ENCODE assay signal across 8 cellular contexts in genomic region chr5:73625905-73626811, GRCh38. TPM values are rescaled to one million over a fixed set of nuclear protein-coding genes. Genes with fewer than 3 reads are reported as not detected.
DNase-seq lines count a peak whose midpoint lies in the region; ATAC-seq and TF ChIP-seq lines count a peak whose summit lies in the region.

TSS of gene ARHGEF28 (plus strand) at chr5:73626196. CDS start at chr5:73684852, 58,656 bp downstream.

- intact Hi-C loops in ovary (cut with DNase I): loop anchor here in 1 of 4 donors (10.0 kb wide), 1 partner anchor 69 kb away; no protein-coding TSS in a partner anchor

- TF ChIP-seq CTCF in HFF-Myc (IDR thresholded peaks at IDR 0.05; ENCODE audit: low read depth, low read length, missing control alignments) (no peak), cardiac muscle cell (IDR thresholded peaks at IDR 0.05; ENCODE audit: low read depth, low read length) (no peak), ovary (IDR thresholded peaks at IDR 0.05) (no peak)

- ATAC-seq in HG03521 (IDR thresholded peaks at IDR 0.05; ENCODE audit: unreplicated experiment): no peak

- H3K9ac ChIP-seq in adipocyte (ENCODE audit: low read length): peak within 1 kb of the TSS; percentile 79

- H3K27me3 ChIP-seq in adipocyte (replicated peaks; ENCODE audit: control insufficient read depth, insufficient read depth, low read length) (peaks cover 8% of the 10 kb centered on the region), cardiac muscle cell (peaks cover 97% of the 10 kb centered on the region), ovary (no peaks in the 10 kb centered on the region)

- 1 to 2% (median 1%) methylated on average over 41 to 96 of the region's 97 CpGs for WGBS in ovary, 3 donors

- H3K27ac ChIP-seq in cardiac muscle cell (no peak within 1 kb of the TSS), ovary (peak within 1 kb of the TSS; percentile 64 to 82)

- H3K4me3 ChIP-seq in HFF-Myc (replicated peaks; ENCODE audit: low read depth, low read length): peak within 1 kb of the TSS; percentile 69
- H3K4me3 ChIP-seq in adipocyte (ENCODE audit: low read length): peak within 1 kb of the TSS; percentile 84
- peak within 1 kb of the TSS; percentile 41 for H3K4me3 ChIP-seq in cardiac muscle cell
- peak within 1 kb of the TSS; percentile 64 for H3K4me3 ChIP-seq in ovary

- no peak for TF ChIP-seq EP300 in ovary (IDR thresholded peaks at IDR 0.05)

- H3K9me3 ChIP-seq in adipocyte (ENCODE audit: control insufficient read depth, low read length) (no peaks in the 10 kb centered on the region), cardiac muscle cell (ENCODE audit: low read depth) (no peaks in the 10 kb centered on the region), ovary (no peaks in the 10 kb centered on the region)

- H3K4me1 ChIP-seq in adipocyte (ENCODE audit: control insufficient read depth, insufficient read depth, low read length) (peaks cover 5% of the 10 kb centered on the region), cardiac muscle cell (ENCODE audit: low read depth) (peaks cover 4% of the 10 kb centered on the region), ovary (ENCODE audit: insufficient read depth) (peaks cover 3% of the 10 kb centered on the region)

- H3K36me3 ChIP-seq in adipocyte (ENCODE audit: control insufficient read depth, insufficient read depth, low read length, severe bottlenecking) (no peaks in the 10 kb centered on the region), cardiac muscle cell (no peaks in the 10 kb centered on the region), ovary (no peaks in the 10 kb centered on the region)

- peak; percentile 47 for DNase-seq in ELF-1 (ENCODE audit: low read depth, low spot score)
- DNase-seq in HFF-Myc (ENCODE audit: extremely low read depth, low read depth): no peak
- DNase-seq in NCI-H510A (lab: John Stamatoyannopoulos, UW): peak; percentile 41
- DNase-seq in adipocyte (ENCODE audit: low read depth): peak; percentile 85
- peak; percentile 52 to 66 for DNase-seq in cardiac muscle cell (ENCODE audit: low read depth in 1 of 2, low spot score in 1 of 2)
- DNase-seq in ovary: peak; percentile 58 to 78 (median 76)
- DNase-seq in activated CD4-positive, CD25-positive, alpha-beta regulatory T cell treated with anti-CD3 and anti-CD28 coated beads, Interleukin-2, amount 50 U/mL, for 72 hours: no peak

- TF ChIP-seq POLR2A in ovary (IDR thresholded peaks at IDR 0.05): no peak

RNA-seq across cellular contexts. Expression of gene ARHGEF28, which starts in this region (rescaled TPM):
- total RNA-seq in cardiac muscle cell: 0.11 and 0.30 TPM in 2 replicates
- not detected in 2 replicates for polyA plus RNA-seq in cardiac muscle cell
- total RNA-seq in ovary: 10 to 100 TPM; 29.4 to 75.6 (median 36.6) TPM
- 10 to 100 TPM; 21.5 to 34.0 TPM for polyA plus RNA-seq in ovary

Comparison
In these comparisons a context has a peak if more than half of its experiments do, and no peak if none do; other contexts are left out.
1. RNA of gene ARHGEF28 (total RNA-seq): 29.4 to 75.6 TPM in ovary; 0.11 to 0.30 TPM in cardiac muscle cell; every median in the first group is over 10 times any median in the second.
2. RNA of gene ARHGEF28 (polyA plus RNA-seq): 21.5 to 34.0 TPM in ovary; not detected in cardiac muscle cell; every median in the first group is over 10 times any median in the second.
3. Peak in DNase-seq and H3K4me3 ChIP-seq in cardiac muscle cell; RNA of the gene not detected or under 1 TPM.
4. DNase-seq: peak in ELF-1 (single experiment), NCI-H510A (single experiment), adipocyte (single experiment) and ovary (5 of 5); none in HFF-Myc (single experiment) and activated CD4-positive, CD25-positive, alpha-beta regulatory T cell treated with anti-CD3 and anti-CD28 coated beads, Interleukin-2, amount 50 U/mL, for 72 hours (single experiment).
5. Peak in every context shown above with its lines, with median percentiles within 50 percentile points of each other: H3K4me3 ChIP-seq.